Comparison of ENCODE assay signal across 2 cellular contexts in the genomic region with DNA sequence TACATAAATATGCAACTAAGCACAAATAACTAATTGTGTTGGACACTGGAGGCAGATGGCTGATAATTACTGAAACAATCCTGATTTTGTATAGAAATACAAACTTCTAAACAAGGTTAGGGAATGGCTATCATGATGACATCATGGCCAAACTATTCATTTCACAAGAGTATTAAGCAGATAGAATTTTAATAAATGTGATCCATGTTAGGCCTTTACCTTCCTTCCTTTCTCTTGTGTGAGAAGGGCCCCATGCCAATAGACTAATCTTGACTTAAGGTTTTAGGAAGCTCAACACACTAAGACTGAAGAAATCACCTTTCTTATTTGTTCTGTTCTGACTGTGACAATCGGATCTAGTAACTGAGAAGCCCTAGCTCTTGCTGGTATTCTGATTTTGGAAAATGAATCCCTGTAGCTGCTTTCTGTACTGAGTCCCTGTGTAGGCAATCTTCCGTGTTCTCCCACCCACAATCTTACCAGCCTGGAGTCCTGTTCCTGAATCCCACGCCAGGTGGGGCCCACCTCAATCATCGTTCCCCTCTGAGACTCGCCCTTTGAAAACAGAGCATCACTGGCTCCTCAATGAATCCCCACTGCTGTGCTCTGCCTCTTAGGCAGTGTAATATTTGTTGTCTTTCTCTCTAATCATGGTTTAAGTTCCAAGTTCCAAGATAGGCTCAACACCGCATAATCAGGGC.
TF ChIP-seq lines count a peak whose summit lies in the region.

No MANE protein-coding gene starts in this region.

TF ChIP-seq in WTC11, 78 proteins besides CTCF, POLR2A, EP300 and RAD21 (continues in another document):
- TF ChIP-seq, protein P1, sequence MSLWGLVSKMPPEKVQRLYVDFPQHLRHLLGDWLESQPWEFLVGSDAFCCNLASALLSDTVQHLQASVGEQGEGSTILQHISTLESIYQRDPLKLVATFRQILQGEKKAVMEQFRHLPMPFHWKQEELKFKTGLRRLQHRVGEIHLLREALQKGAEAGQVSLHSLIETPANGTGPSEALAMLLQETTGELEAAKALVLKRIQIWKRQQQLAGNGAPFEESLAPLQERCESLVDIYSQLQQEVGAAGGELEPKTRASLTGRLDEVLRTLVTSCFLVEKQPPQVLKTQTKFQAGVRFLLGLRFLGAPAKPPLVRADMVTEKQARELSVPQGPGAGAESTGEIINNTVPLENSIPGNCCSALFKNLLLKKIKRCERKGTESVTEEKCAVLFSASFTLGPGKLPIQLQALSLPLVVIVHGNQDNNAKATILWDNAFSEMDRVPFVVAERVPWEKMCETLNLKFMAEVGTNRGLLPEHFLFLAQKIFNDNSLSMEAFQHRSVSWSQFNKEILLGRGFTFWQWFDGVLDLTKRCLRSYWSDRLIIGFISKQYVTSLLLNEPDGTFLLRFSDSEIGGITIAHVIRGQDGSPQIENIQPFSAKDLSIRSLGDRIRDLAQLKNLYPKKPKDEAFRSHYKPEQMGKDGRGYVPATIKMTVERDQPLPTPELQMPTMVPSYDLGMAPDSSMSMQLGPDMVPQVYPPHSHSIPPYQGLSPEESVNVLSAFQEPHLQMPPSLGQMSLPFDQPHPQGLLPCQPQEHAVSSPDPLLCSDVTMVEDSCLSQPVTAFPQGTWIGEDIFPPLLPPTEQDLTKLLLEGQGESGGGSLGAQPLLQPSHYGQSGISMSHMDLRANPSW (CRISPR knock-in tag; conservative IDR thresholded peaks at IDR 0.05; ENCODE audit: low read depth) = no peak
- TF ChIP-seq KAT7 (CRISPR knock-in tag; IDR thresholded peaks at IDR 0.05; ENCODE audit: borderline replicate concordance) = no peak
- TF ChIP-seq NR3C1 (CRISPR knock-in tag; conservative IDR thresholded peaks at IDR 0.05; ENCODE audit: low read depth) = no peak
- TF ChIP-seq NR2C2 (CRISPR knock-in tag; IDR thresholded peaks at IDR 0.05) = no peak
- TF ChIP-seq ZNF423 (CRISPR knock-in tag; IDR thresholded peaks at IDR 0.05) = no peak
- TF ChIP-seq RELA (CRISPR knock-in tag; IDR thresholded peaks at IDR 0.05; ENCODE audit: borderline replicate concordance) = no peak
- TF ChIP-seq, protein P2, sequence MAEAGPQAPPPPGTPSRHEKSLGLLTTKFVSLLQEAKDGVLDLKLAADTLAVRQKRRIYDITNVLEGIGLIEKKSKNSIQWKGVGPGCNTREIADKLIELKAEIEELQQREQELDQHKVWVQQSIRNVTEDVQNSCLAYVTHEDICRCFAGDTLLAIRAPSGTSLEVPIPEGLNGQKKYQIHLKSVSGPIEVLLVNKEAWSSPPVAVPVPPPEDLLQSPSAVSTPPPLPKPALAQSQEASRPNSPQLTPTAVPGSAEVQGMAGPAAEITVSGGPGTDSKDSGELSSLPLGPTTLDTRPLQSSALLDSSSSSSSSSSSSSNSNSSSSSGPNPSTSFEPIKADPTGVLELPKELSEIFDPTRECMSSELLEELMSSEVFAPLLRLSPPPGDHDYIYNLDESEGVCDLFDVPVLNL (CRISPR knock-in tag; IDR thresholded peaks at IDR 0.05; ENCODE audit: borderline replicate concordance, low read depth) = no peak
- no peak for TF ChIP-seq GTF2I (CRISPR knock-in tag; conservative IDR thresholded peaks at IDR 0.05)
- no peak for TF ChIP-seq ETV6 (CRISPR knock-in tag; IDR thresholded peaks at IDR 0.05)
- no peak for TF ChIP-seq SMAD3 (CRISPR knock-in tag; IDR thresholded peaks at IDR 0.05; ENCODE audit: borderline replicate concordance)
- no peak for TF ChIP-seq PRRX2 (CRISPR knock-in tag; IDR thresholded peaks at IDR 0.05)
- no peak for TF ChIP-seq ZNF138 (CRISPR knock-in tag; conservative IDR thresholded peaks at IDR 0.05)
- TF ChIP-seq, protein P3, sequence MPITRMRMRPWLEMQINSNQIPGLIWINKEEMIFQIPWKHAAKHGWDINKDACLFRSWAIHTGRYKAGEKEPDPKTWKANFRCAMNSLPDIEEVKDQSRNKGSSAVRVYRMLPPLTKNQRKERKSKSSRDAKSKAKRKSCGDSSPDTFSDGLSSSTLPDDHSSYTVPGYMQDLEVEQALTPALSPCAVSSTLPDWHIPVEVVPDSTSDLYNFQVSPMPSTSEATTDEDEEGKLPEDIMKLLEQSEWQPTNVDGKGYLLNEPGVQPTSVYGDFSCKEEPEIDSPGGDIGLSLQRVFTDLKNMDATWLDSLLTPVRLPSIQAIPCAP (CRISPR knock-in tag; IDR thresholded peaks at IDR 0.05) = no peak
- TF ChIP-seq, protein P4, sequence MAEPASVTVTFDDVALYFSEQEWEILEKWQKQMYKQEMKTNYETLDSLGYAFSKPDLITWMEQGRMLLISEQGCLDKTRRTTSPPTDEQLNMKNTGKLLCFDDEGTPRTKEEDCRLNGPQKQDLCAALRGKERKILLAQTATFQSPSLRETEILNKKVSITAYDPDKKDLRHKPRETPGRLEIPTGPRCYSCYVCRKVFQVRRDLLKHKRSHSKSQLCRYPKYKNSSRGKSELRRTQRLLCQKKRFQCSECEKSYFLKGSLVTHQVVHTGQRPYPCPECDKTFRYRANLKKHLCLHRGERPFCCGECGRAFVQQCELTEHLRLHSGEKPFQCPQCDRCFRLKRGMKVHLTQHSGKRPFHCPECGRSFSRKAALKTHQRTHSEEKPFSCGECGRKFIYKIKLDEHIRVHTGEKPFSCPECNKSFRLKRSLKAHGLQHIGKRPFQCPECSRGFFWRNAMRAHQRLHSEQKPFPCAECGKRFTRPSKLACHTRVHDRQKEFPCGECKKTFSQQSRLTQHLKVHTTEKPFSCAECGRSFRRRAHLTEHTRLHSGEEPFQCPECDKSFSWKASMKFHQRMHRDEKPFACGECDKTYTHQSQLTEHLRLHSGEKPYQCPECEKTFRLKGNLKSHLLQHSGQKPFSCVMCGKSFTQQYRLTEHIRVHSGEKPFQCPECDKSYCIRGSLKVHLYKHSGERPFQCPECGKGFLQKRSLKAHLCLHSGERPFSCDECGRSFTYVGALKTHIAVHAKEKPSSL (CRISPR knock-in tag; conservative IDR thresholded peaks at IDR 0.05) = no peak
- TF ChIP-seq TCF7 (CRISPR knock-in tag; IDR thresholded peaks at IDR 0.05; ENCODE audit: low read depth) = no peak
- TF ChIP-seq, protein P5, sequence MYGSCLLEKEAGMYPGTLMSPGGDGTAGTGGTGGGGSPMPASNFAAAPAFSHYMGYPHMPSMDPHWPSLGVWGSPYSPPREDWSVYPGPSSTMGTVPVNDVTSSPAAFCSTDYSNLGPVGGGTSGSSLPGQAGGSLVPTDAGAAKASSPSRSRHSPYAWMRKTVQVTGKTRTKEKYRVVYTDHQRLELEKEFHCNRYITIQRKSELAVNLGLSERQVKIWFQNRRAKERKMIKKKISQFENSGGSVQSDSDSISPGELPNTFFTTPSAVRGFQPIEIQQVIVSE (CRISPR knock-in tag; IDR thresholded peaks at IDR 0.05; ENCODE audit: borderline replicate concordance) = no peak
- TF ChIP-seq, protein P6, sequence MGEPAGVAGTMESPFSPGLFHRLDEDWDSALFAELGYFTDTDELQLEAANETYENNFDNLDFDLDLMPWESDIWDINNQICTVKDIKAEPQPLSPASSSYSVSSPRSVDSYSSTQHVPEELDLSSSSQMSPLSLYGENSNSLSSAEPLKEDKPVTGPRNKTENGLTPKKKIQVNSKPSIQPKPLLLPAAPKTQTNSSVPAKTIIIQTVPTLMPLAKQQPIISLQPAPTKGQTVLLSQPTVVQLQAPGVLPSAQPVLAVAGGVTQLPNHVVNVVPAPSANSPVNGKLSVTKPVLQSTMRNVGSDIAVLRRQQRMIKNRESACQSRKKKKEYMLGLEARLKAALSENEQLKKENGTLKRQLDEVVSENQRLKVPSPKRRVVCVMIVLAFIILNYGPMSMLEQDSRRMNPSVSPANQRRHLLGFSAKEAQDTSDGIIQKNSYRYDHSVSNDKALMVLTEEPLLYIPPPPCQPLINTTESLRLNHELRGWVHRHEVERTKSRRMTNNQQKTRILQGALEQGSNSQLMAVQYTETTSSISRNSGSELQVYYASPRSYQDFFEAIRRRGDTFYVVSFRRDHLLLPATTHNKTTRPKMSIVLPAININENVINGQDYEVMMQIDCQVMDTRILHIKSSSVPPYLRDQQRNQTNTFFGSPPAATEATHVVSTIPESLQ (CRISPR knock-in tag; IDR thresholded peaks at IDR 0.05) = no peak

TF ChIP-seq in endothelial cell of umbilical vein, 7 proteins besides CTCF, POLR2A, EP300 and RAD21:
- TF ChIP-seq JUN (IDR thresholded peaks at IDR 0.05; ENCODE audit: borderline replicate concordance, insufficient read depth, insufficient read length, low read depth) = peak; percentile 12
- TF ChIP-seq EZH2 (IDR thresholded peaks at IDR 0.05; ENCODE audit: borderline replicate concordance, low read depth, low read length, severe bottlenecking) = no peak
